11 cellular contexts compared by ENCODE assay signal in genomic region chr3:184566441-184567414, GRCh38. TPM values are rescaled to one million over a fixed set of nuclear protein-coding genes. Genes with fewer than 3 reads are reported as not detected.
DNase-seq lines count a peak whose midpoint lies in the region; ATAC-seq, FAIRE-seq and TF ChIP-seq lines count a peak whose summit lies in the region.
"Had no signal": no experiment of that assay in that cellular context is flagged by ENCODE, and none has a peak within 500 bp of the region (broad histone marks: within the 10 kb centered on the region; RNA-seq: fewer than 3 reads in every experiment).

No MANE protein-coding gene starts in this region.

- POLR2A ChIA-PET in HepG2 (lab: Yijun Ruan, JAX), result no interaction called here

- H3K27ac ChIP-seq in HepG2 (ENCODE audit: extremely low read length, insufficient read depth, low read length), result no peak overlapping the region
- H3K27ac ChIP-seq in right lobe of liver, result no peak overlapping the region
- peak overlapping the region; percentile 82 for H3K27ac ChIP-seq in epithelial cell of prostate
- peak overlapping the region; percentile 27 for H3K27ac ChIP-seq in osteoblast (ENCODE audit: low read depth, low read length)

- peaks cover 21 to 90% of the 10 kb centered on the region in 2 experiments for H3K27me3 ChIP-seq in HepG2 (ENCODE audit: control insufficient read depth in 1 of 2, insufficient read depth in 2 of 2, low read length in 2 of 2)
- no peaks in the 10 kb centered on the region for H3K27me3 ChIP-seq in right lobe of liver
- peaks cover 6% of the 10 kb centered on the region for H3K27me3 ChIP-seq in osteoblast (ENCODE audit: insufficient read depth, low read length)

- no peak overlapping the region for H3K9ac ChIP-seq in HepG2 (ENCODE audit: insufficient read depth, low read depth, low read length)

- no peak overlapping the region for H3K4me3 ChIP-seq in HepG2 (replicated peaks in 1 of 3; ENCODE audit: insufficient read depth in 1 of 3, low read depth in 2 of 3, low read length in 3 of 3)
- no peak overlapping the region for H3K4me3 ChIP-seq in right lobe of liver
- no peak overlapping the region for H3K4me3 ChIP-seq in osteoblast (ENCODE audit: insufficient read depth, low read length)

- H3K4me1 ChIP-seq in HepG2 (ENCODE audit: insufficient read depth, low read length), result no peaks in the 10 kb centered on the region
- H3K4me1 ChIP-seq in right lobe of liver, result peaks cover 0 to 10% (median 0%) of the 10 kb centered on the region in 4 donors
- H3K4me1 ChIP-seq in osteoblast (ENCODE audit: insufficient read depth, low read length), result peaks cover 32% of the 10 kb centered on the region

- H4K20me1 ChIP-seq in HepG2 (ENCODE audit: insufficient read depth, low read length) (no peaks in the 10 kb centered on the region), osteoblast (ENCODE audit: insufficient read depth, low read length) (no peaks in the 10 kb centered on the region)

- no peak for TF ChIP-seq EP300 in HepG2 (IDR thresholded peaks at IDR 0.05; ENCODE audit: low read depth in 2 of 2, low read length in 2 of 2)
- TF ChIP-seq EP300 in HepG2 (CRISPR knock-in tag; IDR thresholded peaks at IDR 0.05; ENCODE audit: borderline replicate concordance), result no peak

- TF ChIP-seq POLR2A in HepG2 (IDR thresholded peaks at IDR 0.05; ENCODE audit: insufficient read depth in 1 of 2, low read depth in 2 of 2, low read length in 2 of 2) (no peak), right lobe of liver (IDR thresholded peaks at IDR 0.05) (no peak)

- CTCF ChIA-PET in HepG2 (lab: Yijun Ruan, JAX; ENCODE audit: low intra/inter-chr PET ratio, low total read pairs), result no interaction called here

- BruUV-seq in HepG2 (replicated peaks; lab: Mats Ljungman, UMichigan), result no TSS peak

- no peak for TF ChIP-seq CTCF in HepG2 (CRISPR knock-in tag; IDR thresholded peaks at IDR 0.05)
- no peak for TF ChIP-seq CTCF in right lobe of liver (IDR thresholded peaks at IDR 0.05)
- TF ChIP-seq CTCF in osteoblast (IDR thresholded peaks at IDR 0.05; ENCODE audit: extremely low read depth, low read depth, low read length), result no peak

- in situ Hi-C loops in HepG2 (cut with HindIII; ENCODE audit: extremely low pct_ligation_motif_present, low pct_unique_long_range_greater_than_20kb), result no loop called here

- 20% methylated on average over 8 of the region's 14 CpGs for WGBS in HepG2 (ENCODE audit: low lambda C conversion rate)
- 60% methylated on average over 2 of the region's 14 CpGs for whole genome bisulfite sequencing in right lobe of liver (ENCODE audit: insufficient coverage, low coverage, low lambda C conversion rate, missing lambda C conversion rate)

- H3K79me2 ChIP-seq in HepG2 (ENCODE audit: insufficient read depth, low read length) (no peaks in the 10 kb centered on the region), osteoblast (ENCODE audit: insufficient read depth, low read length) (no peaks in the 10 kb centered on the region)

- no peaks in the 10 kb centered on the region for H3K9me3 ChIP-seq in HepG2 (ENCODE audit: low read length)
- no peaks in the 10 kb centered on the region for H3K9me3 ChIP-seq in right lobe of liver
- no peaks in the 10 kb centered on the region for H3K9me3 ChIP-seq in osteoblast (ENCODE audit: low read depth, low read length)

- no peak for FAIRE-seq in HepG2 (lab: Jason Lieb, UNC)

- no peaks in the 10 kb centered on the region for H3K36me3 ChIP-seq in HepG2 (replicated peaks in 1 of 2; ENCODE audit: control insufficient read depth in 1 of 2, insufficient read depth in 2 of 2, low read length in 2 of 2)
- no peaks in the 10 kb centered on the region for H3K36me3 ChIP-seq in right lobe of liver
- no peaks in the 10 kb centered on the region for H3K36me3 ChIP-seq in osteoblast (ENCODE audit: insufficient read depth, low read length)

- ATAC-seq in HepG2 (no peak), right lobe of liver (no peak), HG02884 (IDR thresholded peaks at IDR 0.05; ENCODE audit: unreplicated experiment) (no peak), HG02798 (IDR thresholded peaks at IDR 0.05; ENCODE audit: poor library complexity, unreplicated experiment) (no peak)

- H2AFZ ChIP-seq in HepG2 (ENCODE audit: low read length) (no peak overlapping the region), osteoblast (ENCODE audit: low read length) (peak overlapping the region; percentile 77)

- DNase-seq in HepG2 (ENCODE audit: low spot score) (no peak), right lobe of liver (no peak), epithelial cell of prostate (ENCODE audit: low read depth, low spot score) (no peak), osteoblast (ENCODE audit: insufficient read length, low spot score, missing footprints) (peak; percentile 55), UCSD-AML1 (lab: John Stamatoyannopoulos, UW; ENCODE audit: unreplicated experiment) (no peak), D341Med (ENCODE audit: low spot score) (no peak)
- DNase-seq: activated naive CD4-positive, alpha-beta T cell treated with anti-CD3 and anti-CD28 coated beads for 36 hours; effector CD8-positive, alpha-beta T cell; KBM-7 had no signal

- intact Hi-C loops in HepG2 (cut with micrococcal nuclease; ENCODE audit: unreplicated experiment), result loop anchor here (5.0 kb wide), 1 partner anchor 146 kb away; the partner anchor contains the start of gene MAGEF1
- intact Hi-C loops in right lobe of liver (cut with DNase I), result no loop called here

- H3K4me2 ChIP-seq in HepG2 (ENCODE audit: low read depth, low read length), result no peak overlapping the region
- H3K4me2 ChIP-seq in osteoblast (ENCODE audit: insufficient read depth, low read length), result no peak overlapping the region

- TF ChIP-seq RAD21 in HepG2 (CRISPR knock-in tag; IDR thresholded peaks at IDR 0.05), result no peak

TF ChIP-seq in HepG2, 621 proteins besides CTCF, POLR2A, EP300 and RAD21:
- TF ChIP-seq MNT (IDR thresholded peaks at IDR 0.05) (0 out of 2 replicates have a peak, but pooled peaks have one; percentile 12), XRCC5 (optimal IDR thresholded peaks at IDR 0.05; ENCODE audit: low read length) (no peak)

RNA-seq across cellular contexts. Expression of gene EPHB3, which starts 5.1 kb away (rescaled TPM):
- total RNA-seq in HepG2 (2016; rRNA removed; fragmentation: Illumina TruSeq; extraction: Trizol), result not detected in 2 replicates
- not detected in 2 replicates for total RNA-seq in HepG2 (2016; cell fraction: cytosol; rRNA removed; fragmentation: Illumina TruSeq; extraction: Trizol; ENCODE audit: low read depth)
- not detected in 2 replicates for total RNA-seq in HepG2 (2016; cell fraction: insoluble cytoplasmic fraction; rRNA removed; fragmentation: Illumina TruSeq; extraction: Trizol)
- total RNA-seq in HepG2 (2016; cell fraction: membrane; rRNA removed; fragmentation: Illumina TruSeq; extraction: Trizol), result 0.17 TPM in 1 of 2 replicates, not detected in the other
- 0.09 TPM in 2 replicates for total RNA-seq in HepG2 (2016; cell fraction: nucleus; rRNA removed; fragmentation: Illumina TruSeq; extraction: Trizol)
- 0.01 TPM in 2 replicates for polyA plus RNA-seq in HepG2 (2011; rRNA removed)
- polyA plus RNA-seq in HepG2 (2011; cell fraction: cytosol; rRNA removed), result 0.03 TPM in 1 of 2 replicates, not detected in the other
- polyA plus RNA-seq in HepG2 (2011; cell fraction: nucleus; rRNA removed), result 0.09 and 0.11 TPM in 2 replicates
- polyA plus RNA-seq in HepG2 (2012), result not detected in 2 replicates
- not detected in 2 replicates for polyA plus RNA-seq in HepG2 (2016; cell fraction: cytosol; fragmentation: Illumina TruSeq; extraction: Trizol; ENCODE audit: low read depth)
- not detected in 2 replicates for polyA plus RNA-seq in HepG2 (2016; cell fraction: insoluble cytoplasmic fraction; fragmentation: Illumina TruSeq; extraction: Trizol; ENCODE audit: low read depth)
- polyA plus RNA-seq in HepG2 (2016; cell fraction: membrane; fragmentation: Illumina TruSeq; extraction: Trizol; ENCODE audit: low read depth), result 0.14 TPM in 1 of 2 replicates, not detected in the other
- 0.13 TPM in 1 of 2 replicates, not detected in the other for polyA plus RNA-seq in HepG2 (2016; cell fraction: nucleus; fragmentation: Illumina TruSeq; extraction: Trizol; ENCODE audit: insufficient read depth, low read depth)
- polyA minus RNA-seq in HepG2 (2011; rRNA and poly(A)+ RNA removed; ENCODE audit: low replicate concordance), result 2.1 TPM in 1 of 2 replicates, not detected in the other
- not detected in 2 replicates for polyA minus RNA-seq in HepG2 (2011; cell fraction: cytosol; rRNA and poly(A)+ RNA removed)
- not detected in 2 replicates for polyA minus RNA-seq in HepG2 (2011; cell fraction: nucleus; rRNA and poly(A)+ RNA removed)
- under 1 TPM; 0.12 to 0.71 (median 0.37) TPM for total RNA-seq in right lobe of liver
- 3.6 and 4.1 TPM in 2 replicates for total RNA-seq in osteoblast
- total RNA-seq: activated naive CD4-positive, alpha-beta T cell treated with anti-CD3 and anti-CD28 coated beads for 36 hours had no signal

Comparison
In these comparisons a context has a peak if more than half of its experiments do, and no peak if none do; other contexts are left out.
1. H3K27ac ChIP-seq: peak in epithelial cell of prostate (single experiment) and osteoblast (single experiment); none in HepG2 (single experiment) and right lobe of liver (0 of 3).